Comparison of ENCODE assay signal across 8 cellular contexts in genomic region chr15:98646546-98647025, GRCh38. TPM values are rescaled to one million over a fixed set of nuclear protein-coding genes. Genes with fewer than 3 reads are reported as not detected.
DNase-seq lines count a peak whose midpoint lies in the region; TF ChIP-seq lines count a peak whose summit lies in the region.

No MANE protein-coding gene starts in this region.

- H3K4me1 ChIP-seq in BE2C (no peaks in the 10 kb centered on the region), Loucy (ENCODE audit: insufficient read depth, low read length, poor library complexity, severe bottlenecking) (peaks cover 19% of the 10 kb centered on the region), duodenal mucosa (ENCODE audit: control insufficient read depth in 1 of 2, insufficient read depth in 2 of 2, low read length in 2 of 2) (peaks cover 2 to 14% of the 10 kb centered on the region in 2 donors)

- DNase-seq in BE2C, result no peak
- no peak for DNase-seq in NK-92 (lab: John Stamatoyannopoulos, UW; ENCODE audit: unreplicated experiment)
- no peak for DNase-seq in RKO (ENCODE audit: low spot score)
- DNase-seq in kidney glomerular epithelial cell (lab: John Stamatoyannopoulos, UW), result no peak
- no peak for DNase-seq in OCI-M2 (lab: John Stamatoyannopoulos, UW; ENCODE audit: unreplicated experiment)

- peak overlapping the region; percentile 96 for H2AFZ ChIP-seq in Loucy (ENCODE audit: low read length)

- H3K4me2 ChIP-seq in Loucy (ENCODE audit: low read depth, low read length, poor library complexity, severe bottlenecking), result peak overlapping the region; percentile 71

- H3K79me2 ChIP-seq in Loucy (ENCODE audit: insufficient read depth, low read length), result peaks cover 23% of the 10 kb centered on the region

- peak overlapping the region; percentile 85 to 91 (median 89) for H3K4me3 Mint-ChIP-seq in nephron

- TF ChIP-seq CTCF in BE2C (IDR thresholded peaks at IDR 0.05; ENCODE audit: low read depth, low read length) (no peak), Loucy (conservative IDR thresholded peaks at IDR 0.05; ENCODE audit: low read length) (no peak), nephron (IDR thresholded peaks at IDR 0.05; ENCODE audit: unreplicated experiment in 3 of 3) (no peak)

- H3F3A ChIP-seq in Loucy (ENCODE audit: low read depth), result no peaks in the 10 kb centered on the region

- H3K36me3 ChIP-seq in BE2C, result peaks cover 10% of the 10 kb centered on the region
- no peaks in the 10 kb centered on the region for H3K36me3 ChIP-seq in Loucy (ENCODE audit: insufficient read depth, low read length)
- H3K36me3 ChIP-seq in duodenal mucosa (ENCODE audit: control insufficient read depth in 1 of 2, insufficient read depth in 2 of 2, low read length in 2 of 2), result no peaks in the 10 kb centered on the region

- H3K9me3 Mint-ChIP-seq in nephron, result no peaks in the 10 kb centered on the region

- H3K9ac ChIP-seq in Loucy (ENCODE audit: low read depth, low read length, poor library complexity, severe bottlenecking) (peak overlapping the region; percentile 78), duodenal mucosa (ENCODE audit: low read depth in 1 of 2, low read length in 2 of 2) (peak overlapping the region in 1 of 2 donors; percentile 32)

- no peaks in the 10 kb centered on the region for H3K9me2 ChIP-seq in Loucy (replicated peaks; ENCODE audit: low read depth, low read length)

- peak overlapping the region; percentile 36 to 95 (median 83) for H3K27ac Mint-ChIP-seq in nephron

- no peaks in the 10 kb centered on the region for H3K36me3 Mint-ChIP-seq in nephron (ENCODE audit: low read depth)

- H3K27ac ChIP-seq in duodenal mucosa (ENCODE audit: low read depth, low read length), result no peak overlapping the region

- no peaks in the 10 kb centered on the region; the same call in 1 of the 2 replicates for H3K9me3 ChIP-seq in BE2C
- H3K9me3 ChIP-seq in Loucy (ENCODE audit: insufficient read depth, low read depth, low read length), result no peaks in the 10 kb centered on the region
- H3K9me3 ChIP-seq in duodenal mucosa (ENCODE audit: control insufficient read depth in 1 of 2, low read length in 2 of 2), result no peaks in the 10 kb centered on the region

- peaks cover 4% of the 10 kb centered on the region for H3K4me1 Mint-ChIP-seq in nephron

- H3K4me3 ChIP-seq in BE2C (ENCODE audit: low read depth, low read length), result peak overlapping the region; percentile 82
- peak overlapping the region; percentile 80 for H3K4me3 ChIP-seq in Loucy (ENCODE audit: low read length, poor library complexity, severe bottlenecking)
- H3K4me3 ChIP-seq in duodenal mucosa (ENCODE audit: low read depth in 1 of 2, low read length in 2 of 2), result peak overlapping the region; percentile 73 to 83

- H3K27me3 ChIP-seq in BE2C, result peaks cover 57% of the 10 kb centered on the region
- peaks cover 16% of the 10 kb centered on the region for H3K27me3 ChIP-seq in Loucy (ENCODE audit: insufficient read depth, low read length, poor library complexity, severe bottlenecking)
- H3K27me3 ChIP-seq in duodenal mucosa (ENCODE audit: control insufficient read depth in 1 of 2, insufficient read depth in 2 of 2, low read length in 2 of 2), result peaks cover 13 to 14% of the 10 kb centered on the region in 2 donors

- H4K20me1 ChIP-seq in Loucy (ENCODE audit: insufficient read depth, low read length, poor library complexity, severe bottlenecking), result peaks cover 19% of the 10 kb centered on the region

- H3K27me3 Mint-ChIP-seq in nephron (ENCODE audit: low read depth), result peaks cover 28% of the 10 kb centered on the region

RNA-seq across cellular contexts. Expression of gene IGF1R, which starts 1.8 kb away (rescaled TPM):
- polyA plus RNA-seq in BE2C (2012; ENCODE audit: insufficient read depth, insufficient read length, low read depth), result 42.3 TPM
